11 cellular contexts compared by ENCODE assay signal in genomic region chr5:123814796-123815479, GRCh38.
DNase-seq lines count a peak whose midpoint lies in the region; ATAC-seq, FAIRE-seq and TF ChIP-seq lines count a peak whose summit lies in the region.
"Had no signal": no experiment of that assay in that cellular context is flagged by ENCODE, and none has a peak within 500 bp of the region (broad histone marks: within the 10 kb centered on the region; RNA-seq: fewer than 3 reads in every experiment).

No MANE protein-coding gene starts in this region.

- no peak for FAIRE-seq in kidney (lab: Jason Lieb, UNC)

- H3K27ac ChIP-seq in C4-2B (peak overlapping the region; percentile 41; the same call in 1 of the 2 replicates), kidney (ENCODE audit: low read depth in 2 of 2, low read length in 2 of 2) (no peak overlapping the region)

- H3K9me3 ChIP-seq in kidney (ENCODE audit: control insufficient read depth in 1 of 2, low read length in 2 of 2) = no peaks in the 10 kb centered on the region
- H3K9me3 ChIP-seq: BE2C, SJSA1 had no signal

- ATAC-seq in GM18519 (IDR thresholded peaks at IDR 0.05; ENCODE audit: low FRiP score, unreplicated experiment) = no peak

- no peak overlapping the region for H3K4me3 ChIP-seq in choroid plexus epithelial cell (ENCODE audit: low read depth, low read length)
- no peak overlapping the region for H3K4me3 ChIP-seq in kidney (ENCODE audit: low read length in 2 of 2)
- H3K4me3 ChIP-seq: SJSA1 had no signal

- TF ChIP-seq CTCF in C4-2B (conservative IDR thresholded peaks at IDR 0.05) (no peak), choroid plexus epithelial cell (conservative IDR thresholded peaks at IDR 0.05; ENCODE audit: low read depth, low read length) (no peak), kidney (IDR thresholded peaks at IDR 0.05; ENCODE audit: borderline replicate concordance, extremely low read depth, insufficient read depth) (no peak)

- intact Hi-C loops in kidney (cut with DNase I) = no loop called here

- H3K4me1 ChIP-seq in kidney (ENCODE audit: control insufficient read depth in 1 of 2, insufficient read depth in 1 of 2, low read depth in 1 of 2, low read length in 2 of 2) = peaks cover 4 to 13% of the 10 kb centered on the region in 2 donors

- H3K9me3 Mint-ChIP-seq in activated T-cell treated with anti-CD3 and anti-CD28 coated beads, Interleukin-2, amount 50 U/mL, for 24 hours = no peaks in the 10 kb centered on the region
- H3K9me3 Mint-ChIP-seq: activated CD4-positive, alpha-beta memory T cell treated with anti-CD3 and anti-CD28 coated beads, Interleukin-2, amount 10 ng/mL, durations not matched to agents 7 days and 5 days had no signal

- H3K27ac Mint-ChIP-seq in activated T-cell treated with anti-CD3 and anti-CD28 coated beads, Interleukin-2, amount 50 U/mL, for 24 hours = no peak overlapping the region
- H3K27ac Mint-ChIP-seq: activated CD4-positive, alpha-beta memory T cell treated with anti-CD3 and anti-CD28 coated beads, Interleukin-2, amount 10 ng/mL, durations not matched to agents 7 days and 5 days had no signal

- no peak overlapping the region for H3K4me3 Mint-ChIP-seq in activated T-cell treated with anti-CD3 and anti-CD28 coated beads, Interleukin-2, amount 50 U/mL, for 24 hours
- H3K4me3 Mint-ChIP-seq: activated CD4-positive, alpha-beta memory T cell treated with anti-CD3 and anti-CD28 coated beads, Interleukin-2, amount 10 ng/mL, durations not matched to agents 7 days and 5 days had no signal

- no peaks in the 10 kb centered on the region for H3K27me3 Mint-ChIP-seq in activated T-cell treated with anti-CD3 and anti-CD28 coated beads, Interleukin-2, amount 50 U/mL, for 24 hours
- H3K27me3 Mint-ChIP-seq: activated CD4-positive, alpha-beta memory T cell treated with anti-CD3 and anti-CD28 coated beads, Interleukin-2, amount 10 ng/mL, durations not matched to agents 7 days and 5 days had no signal

- H3K9ac ChIP-seq in kidney (ENCODE audit: low read length in 2 of 2) = peak overlapping the region in 1 of 2 donors; percentile 37

- H3K36me3 Mint-ChIP-seq in activated T-cell treated with anti-CD3 and anti-CD28 coated beads, Interleukin-2, amount 50 U/mL, for 24 hours (ENCODE audit: low read depth) = no peaks in the 10 kb centered on the region

- DNase-seq in NCI-H2227 treated with DMSO at 0.1 percent for 48 hours (lab: John Stamatoyannopoulos, UW) = peak; percentile 70
- DNase-seq in choroid plexus epithelial cell (ENCODE audit: low read depth) = peak; percentile 69
- DNase-seq in left kidney (ENCODE audit: low read depth, low spot score) = peak; percentile 17
- no peak for DNase-seq in activated T-cell treated with anti-CD3 and anti-CD28 coated beads, Interleukin-2, amount 50 U/mL, for 24 hours
- DNase-seq in kidney = no peak
- no peak for DNase-seq in stimulated activated CD4-positive, alpha-beta T cell treated with anti-CD3 and anti-CD28 coated beads, Interleukin-4, amount 100 ng/mL, for 1 hour
- DNase-seq: activated CD4-positive, alpha-beta memory T cell treated with anti-CD3 and anti-CD28 coated beads, Interleukin-2, amount 10 ng/mL, durations not matched to agents 7 days and 5 days had no signal

- no peaks in the 10 kb centered on the region for H3K4me1 Mint-ChIP-seq in activated T-cell treated with anti-CD3 and anti-CD28 coated beads, Interleukin-2, amount 50 U/mL, for 24 hours (ENCODE audit: low read depth)
- H3K4me1 Mint-ChIP-seq: activated CD4-positive, alpha-beta memory T cell treated with anti-CD3 and anti-CD28 coated beads, Interleukin-2, amount 10 ng/mL, durations not matched to agents 7 days and 5 days had no signal

- H3K36me3 ChIP-seq in kidney (ENCODE audit: control insufficient read depth in 1 of 2, insufficient read depth in 2 of 2, low read length in 2 of 2) = no peaks in the 10 kb centered on the region
- H3K36me3 ChIP-seq: BE2C, SJSA1 had no signal

Comparison
In these comparisons a context has a peak if more than half of its experiments do, and no peak if none do; other contexts are left out.
1. DNase-seq: peak in NCI-H2227 treated with DMSO at 0.1 percent for 48 hours (single experiment), choroid plexus epithelial cell (single experiment) and left kidney (single experiment); none in activated T-cell treated with anti-CD3 and anti-CD28 coated beads, Interleukin-2, amount 50 U/mL, for 24 hours (single experiment), kidney (single experiment) and stimulated activated CD4-positive, alpha-beta T cell treated with anti-CD3 and anti-CD28 coated beads, Interleukin-4, amount 100 ng/mL, for 1 hour (single experiment).